Comparison of ENCODE assay signal across 18 cellular contexts in the genomic region with DNA sequence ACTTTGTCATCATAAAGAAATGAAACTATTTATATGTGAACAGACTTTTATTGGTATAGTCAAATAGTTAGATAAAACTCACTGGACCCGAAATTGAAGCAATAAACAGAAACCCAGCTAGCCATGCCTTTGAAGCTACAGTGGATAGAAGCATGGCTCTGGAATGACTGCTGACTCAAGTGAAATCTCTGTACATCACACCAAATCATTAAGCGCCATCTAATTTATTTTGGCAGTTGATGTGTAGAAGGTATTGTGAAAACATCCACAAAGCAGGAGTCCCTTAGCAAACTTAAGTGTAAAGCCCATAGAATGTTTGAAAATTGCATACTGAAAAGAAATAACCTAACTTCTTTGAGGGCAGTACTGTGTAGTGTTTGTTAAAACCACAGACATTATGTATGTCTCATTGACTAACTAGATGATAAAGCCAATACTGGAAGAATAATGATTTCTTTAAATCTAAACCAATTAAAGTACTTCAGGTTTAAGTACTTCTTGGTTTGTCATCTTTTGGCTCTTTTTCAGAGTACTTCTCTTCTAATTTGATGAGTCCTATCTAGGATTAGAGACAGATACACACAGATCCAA. TPM values are rescaled to one million over a fixed set of nuclear protein-coding genes. Genes with fewer than 3 reads are reported as not detected.
A peak's percentile ranks its signal among the peaks of the same experiment; 100 is the strongest.
DNase-seq lines count a peak whose midpoint lies in the region; ATAC-seq and TF ChIP-seq lines count a peak whose summit lies in the region.
"Had no signal": no experiment of that assay in that cellular context is flagged by ENCODE, and none has a peak within 500 bp of the region (broad histone marks: within the 10 kb centered on the region; RNA-seq: fewer than 3 reads in every experiment).

No MANE protein-coding gene starts in this region.

- peaks cover 42 to 74% (median 74%) of the 10 kb centered on the region in 3 donors for H3K4me1 Mint-ChIP-seq in CD8-positive, alpha-beta memory T cell
- H3K4me1 Mint-ChIP-seq in chondrocyte (ENCODE audit: low read depth) (peaks cover 35% of the 10 kb centered on the region), natural killer cell (peaks cover 34 to 51% of the 10 kb centered on the region in 2 donors)

- peaks cover 5 to 64% (median 15%) of the 10 kb centered on the region in 3 donors for H3K36me3 Mint-ChIP-seq in CD8-positive, alpha-beta memory T cell
- H3K36me3 Mint-ChIP-seq in chondrocyte (ENCODE audit: low read depth) (peaks cover 10% of the 10 kb centered on the region), natural killer cell (peaks cover 5% of the 10 kb centered on the region)

- no peaks in the 10 kb centered on the region for H3K27me3 Mint-ChIP-seq in CD8-positive, alpha-beta memory T cell
- H3K27me3 Mint-ChIP-seq in chondrocyte (ENCODE audit: low read depth): no peaks in the 10 kb centered on the region
- H3K27me3 Mint-ChIP-seq in natural killer cell (ENCODE audit: low read depth in 2 of 2): no peaks in the 10 kb centered on the region

- CTCF ChIA-PET in CD8-positive, alpha-beta memory T cell (lab: Charles Lee): interaction anchor here (1.7 to 2.2 kb wide), 2 partner anchors 49 to 88 kb away, joined by 6 to 9 read pairs; no protein-coding TSS in a partner anchor

- H3K4me3 ChIP-seq in CD8-positive, alpha-beta memory T cell (ENCODE audit: low read length): no peak overlapping the region
- no peak overlapping the region for H3K4me3 ChIP-seq in WERI-Rb-1 (ENCODE audit: low read depth, low read length)
- H3K4me3 ChIP-seq: BLaER1, GM23338, ovary, skin epidermis had no signal

- H3K9me3 ChIP-seq in CD8-positive, alpha-beta memory T cell (ENCODE audit: low read length): no peaks in the 10 kb centered on the region
- H3K9me3 ChIP-seq in WERI-Rb-1 (ENCODE audit: severe bottlenecking): no peaks in the 10 kb centered on the region
- H3K9me3 ChIP-seq: BLaER1, ovary had no signal

- H3K4me1 ChIP-seq in CD8-positive, alpha-beta memory T cell (ENCODE audit: insufficient read depth, low read length): peaks cover 11% of the 10 kb centered on the region

- POLR2A ChIA-PET in CD8-positive, alpha-beta memory T cell (lab: Charles Lee): no interaction called here

- TF ChIP-seq CTCF in chondrocyte (IDR thresholded peaks at IDR 0.05): no peak
- no peak for TF ChIP-seq CTCF in natural killer cell (IDR thresholded peaks at IDR 0.05)
- no peak for TF ChIP-seq CTCF in WERI-Rb-1 (IDR thresholded peaks at IDR 0.05; ENCODE audit: low read depth, low read length)

- H3K27me3 ChIP-seq in CD8-positive, alpha-beta memory T cell (ENCODE audit: insufficient read depth, low read length, poor library complexity, severe bottlenecking): no peaks in the 10 kb centered on the region
- no peaks in the 10 kb centered on the region for H3K27me3 ChIP-seq in WERI-Rb-1 (ENCODE audit: insufficient read depth, low read depth, severe bottlenecking)
- H3K27me3 ChIP-seq: BLaER1, ovary had no signal

- no peak overlapping the region for H3K27ac ChIP-seq in CD8-positive, alpha-beta memory T cell (ENCODE audit: low read depth, low read length)
- H3K27ac ChIP-seq in WERI-Rb-1: no peak overlapping the region
- H3K27ac ChIP-seq: BLaER1, ovary had no signal

- ATAC-seq in natural killer cell: no peak
- ATAC-seq: GM23338 had no signal

- H3K36me3 ChIP-seq in CD8-positive, alpha-beta memory T cell (ENCODE audit: insufficient read depth, low read length): peaks cover 16% of the 10 kb centered on the region
- H3K36me3 ChIP-seq in WERI-Rb-1: peaks cover 17% of the 10 kb centered on the region
- H3K36me3 ChIP-seq: ovary had no signal

- peak overlapping the region in 7 of 8 donors; percentile 20 to 76 (median 53) for H3K27ac Mint-ChIP-seq in CD8-positive, alpha-beta memory T cell
- H3K27ac Mint-ChIP-seq in chondrocyte (ENCODE audit: unreplicated experiment) (peak overlapping the region; percentile 33), natural killer cell (peak overlapping the region; percentile 36 to 53)

- no peak for DNase-seq in CD8-positive, alpha-beta memory T cell
- DNase-seq in NCI-H526 (lab: John Stamatoyannopoulos, UW) (peak; percentile 78 to 87), chondrocyte (ENCODE audit: low spot score) (no peak), natural killer cell (no peak), WERI-Rb-1 (no peak), NCI-H2107 treated with DMSO at 0.1 percent for 48 hours (lab: John Stamatoyannopoulos, UW; ENCODE audit: unreplicated experiment) (no peak), DMS53 (lab: John Stamatoyannopoulos, UW) (no peak), NCI-H774 (lab: John Stamatoyannopoulos, UW) (no peak)
- DNase-seq: activated CD4-positive, alpha-beta T cell treated with anti-CD3 and anti-CD28 coated beads, Interleukin-2, amount 50 U/mL, for 48 hours; activated effector memory CD4-positive, alpha-beta T cell treated with Interleukin-2 at 50 U/mL for 16 hours; DMS79 treated with DMSO at 0.1 percent for 48 hours; effector CD8-positive, alpha-beta T cell; foreskin melanocyte; NCI-H2171 treated with DMSO at 0.1 percent for 48 hours; ovary had no signal

- intact Hi-C loops in natural killer cell (cut with micrococcal nuclease): no loop called here

- no peak overlapping the region for H3K4me3 Mint-ChIP-seq in CD8-positive, alpha-beta memory T cell
- no peak overlapping the region for H3K4me3 Mint-ChIP-seq in chondrocyte (ENCODE audit: unreplicated experiment)
- H3K4me3 Mint-ChIP-seq in natural killer cell: no peak overlapping the region
- H3K4me3 Mint-ChIP-seq: GM23338 had no signal

- H3K9me3 Mint-ChIP-seq in CD8-positive, alpha-beta memory T cell: no peaks in the 10 kb centered on the region
- H3K9me3 Mint-ChIP-seq in chondrocyte (ENCODE audit: low read depth) (no peaks in the 10 kb centered on the region), natural killer cell (no peaks in the 10 kb centered on the region)
- H3K9me3 Mint-ChIP-seq: GM23338 had no signal

RNA-seq across cellular contexts. Expression of gene FBXL22, which starts 42.8 kb away (rescaled TPM):
- total RNA-seq in CD8-positive, alpha-beta memory T cell: 1 to 10 TPM in 1 of 2 experiments, under 1 TPM in 1; 0.84 to 1.1 TPM
- polyA plus RNA-seq in CD8-positive, alpha-beta memory T cell: 0.97 TPM
- 2.8 to 3.9 TPM (median 2.9 TPM) in 3 replicates for total RNA-seq in chondrocyte
- total RNA-seq in natural killer cell: 1 to 10 TPM in 1 of 3 donors, under 1 TPM in 2; 0.33 to 2.3 (median 0.65) TPM
- total RNA-seq: GM23338 had no signal

RNA-seq across cellular contexts. Expression of gene USP3, which starts 50.0 kb away (rescaled TPM):
- 10 to 100 TPM; 36.6 to 38.0 TPM for total RNA-seq in CD8-positive, alpha-beta memory T cell
- polyA plus RNA-seq in CD8-positive, alpha-beta memory T cell: 50.7 TPM
- total RNA-seq in chondrocyte (27.6 to 30.6 TPM (median 28.7 TPM) in 3 replicates), natural killer cell (100 to 1,000 TPM; 163 to 187 (median 169) TPM)

Comparison
In these comparisons a context has a peak if more than half of its experiments do, and no peak if none do; other contexts are left out.
1. DNase-seq: peak in NCI-H526 (2 of 2); none in CD8-positive, alpha-beta memory T cell (0 of 5), chondrocyte (single experiment), natural killer cell (single experiment), WERI-Rb-1 (single experiment), NCI-H2107 treated with DMSO at 0.1 percent for 48 hours (single experiment), DMS53 (single experiment) and NCI-H774 (single experiment).
2. Peak in every context shown above with its lines, with median percentiles within 50 percentile points of each other: H3K27ac Mint-ChIP-seq.